In genomic region chr9:77021289-77021927, GRCh38 we compare ENCODE assay signal across 15 cellular contexts. TPM values are rescaled to one million over a fixed set of nuclear protein-coding genes. Genes with fewer than 3 reads are reported as not detected.
A peak's percentile ranks its signal among the peaks of the same experiment; 100 is the strongest.
DNase-seq lines count a peak whose midpoint lies in the region; ATAC-seq and TF ChIP-seq lines count a peak whose summit lies in the region.
"Had no signal": no experiment of that assay in that cellular context is flagged by ENCODE, and none has a peak within 500 bp of the region (broad histone marks: within the 10 kb centered on the region; RNA-seq: fewer than 3 reads in every experiment).

No MANE protein-coding gene starts in this region.

- peak overlapping the region; percentile 4 for H3K4me3 Mint-ChIP-seq in activated CD4-positive, alpha-beta T cell treated with anti-CD3 and anti-CD28 coated beads for 36 hours
- peak overlapping the region; percentile 72 to 76 for H3K4me3 Mint-ChIP-seq in H9

- H3K27me3 ChIP-seq in H9 (ENCODE audit: insufficient read depth, low read length) (peaks cover 62% of the 10 kb centered on the region), neural cell (ENCODE audit: insufficient read depth, low read depth, low read length) (peaks cover 100% of the 10 kb centered on the region)

- intact Hi-C loops in activated CD4-positive, alpha-beta T cell treated with anti-CD3 and anti-CD28 coated beads for 36 hours (cut with DNase I, micrococcal nuclease), result loop anchor here (1.0 to 5.0 kb wide), 2 partner anchors 9 to 131 kb away; no protein-coding TSS in a partner anchor

- no peaks in the 10 kb centered on the region for H3K36me3 ChIP-seq in neural cell (ENCODE audit: insufficient read depth, low read length)
- H3K36me3 ChIP-seq: tibial nerve had no signal

- H3K18ac ChIP-seq in H9 (ENCODE audit: insufficient read length, low read depth, low read length), result no peak overlapping the region

- no peak for ATAC-seq in activated CD4-positive, alpha-beta T cell treated with anti-CD3 and anti-CD28 coated beads for 36 hours
- ATAC-seq in GM19035 (IDR thresholded peaks at IDR 0.05; ENCODE audit: unreplicated experiment), result no peak

- no peaks in the 10 kb centered on the region for H3K9me2 ChIP-seq in neural cell (ENCODE audit: insufficient read depth, low read length)

- H3K27ac Mint-ChIP-seq in activated CD4-positive, alpha-beta T cell treated with anti-CD3 and anti-CD28 coated beads for 36 hours, result no peak overlapping the region
- H3K27ac Mint-ChIP-seq in H9, result no peak overlapping the region; a peak in 1 of 7 replicates

- WGBS in H9 (ENCODE audit: extremely low coverage, insufficient read length, low lambda C conversion rate), result no CpG with 5 or more reads among the region's 24 CpGs

- no peak overlapping the region for H4K5ac ChIP-seq in H9 (ENCODE audit: insufficient read length, low read depth, low read length)

- no peak overlapping the region for H3K9ac ChIP-seq in H9 (ENCODE audit: extremely low read depth, insufficient read length, low read length)
- no peak overlapping the region for H3K9ac ChIP-seq in neural cell (ENCODE audit: low read length)

- peaks cover 26% of the 10 kb centered on the region for H3K23me2 ChIP-seq in H9 (ENCODE audit: insufficient read length, low read depth, low read length, poor library complexity, severe bottlenecking)

- H4K20me1 ChIP-seq in H9 (ENCODE audit: control insufficient read depth, insufficient read depth, insufficient read length) (no peaks in the 10 kb centered on the region), neural cell (ENCODE audit: insufficient read depth) (no peaks in the 10 kb centered on the region)

- no peak overlapping the region for H2BK120ac ChIP-seq in H9 (ENCODE audit: low read depth, low read length, poor library complexity, severe bottlenecking)

- peak overlapping the region; percentile 52 for H3K4me2 ChIP-seq in H9 (ENCODE audit: insufficient read depth, insufficient read length, low read length)
- H3K4me2 ChIP-seq in neural cell (ENCODE audit: low read length), result no peak overlapping the region

- H3K27ac ChIP-seq in H9 (ENCODE audit: insufficient read length, low read depth, low read length), result no peak overlapping the region
- no peak overlapping the region for H3K27ac ChIP-seq in neural cell (ENCODE audit: low read length)
- H3K27ac ChIP-seq: tibial nerve had no signal

- H2BK5ac ChIP-seq in H9 (ENCODE audit: insufficient read length, low read length), result no peak overlapping the region

- H2BK12ac ChIP-seq in H9 (ENCODE audit: insufficient read length, low read depth, low read length), result no peak overlapping the region

- peaks cover 31% of the 10 kb centered on the region for H3K4me1 Mint-ChIP-seq in activated CD4-positive, alpha-beta T cell treated with anti-CD3 and anti-CD28 coated beads for 36 hours
- peaks cover 61 to 66% of the 10 kb centered on the region in 2 experiments for H3K4me1 Mint-ChIP-seq in H9

- no peak for TF ChIP-seq RAD21 in neural cell (conservative IDR thresholded peaks at IDR 0.05)

- H3K9me3 Mint-ChIP-seq in activated CD4-positive, alpha-beta T cell treated with anti-CD3 and anti-CD28 coated beads for 36 hours (ENCODE audit: low read depth), result no peaks in the 10 kb centered on the region
- peaks cover 0 to 7% of the 10 kb centered on the region in 2 experiments; a peak in 4 of 5 replicates for H3K9me3 Mint-ChIP-seq in H9

- peaks cover 68% of the 10 kb centered on the region for H3K27me3 Mint-ChIP-seq in activated CD4-positive, alpha-beta T cell treated with anti-CD3 and anti-CD28 coated beads for 36 hours
- peaks cover 97% of the 10 kb centered on the region for H3K27me3 Mint-ChIP-seq in H9 (ENCODE audit: low read depth)

- peaks cover 14% of the 10 kb centered on the region for H3K4me1 ChIP-seq in H9 (ENCODE audit: insufficient read depth, low read length)

- H3K79me1 ChIP-seq in H9 (ENCODE audit: insufficient read depth, low read depth, low read length, poor library complexity, severe bottlenecking), result no peaks in the 10 kb centered on the region

- no peak overlapping the region for H4K91ac ChIP-seq in H9 (ENCODE audit: insufficient read length, low read depth, low read length)

- H3K79me2 ChIP-seq in H9 (ENCODE audit: insufficient read depth, low read length), result no peaks in the 10 kb centered on the region
- no peaks in the 10 kb centered on the region for H3K79me2 ChIP-seq in neural cell (replicated peaks; ENCODE audit: insufficient read depth, low read length)

- H3K4me3 ChIP-seq in neural cell (ENCODE audit: low read length), result no peak overlapping the region

- H3T11ph ChIP-seq in H9 (ENCODE audit: low read length), result no peak overlapping the region

- no peak for TF ChIP-seq EP300 in neural cell (conservative IDR thresholded peaks at IDR 0.05; ENCODE audit: poor library complexity, severe bottlenecking)

- no peaks in the 10 kb centered on the region for H3K9me3 ChIP-seq in H9 (ENCODE audit: control insufficient read depth, low read depth, low read length)
- no peaks in the 10 kb centered on the region for H3K9me3 ChIP-seq in neural cell (ENCODE audit: low read length)
- H3K9me3 ChIP-seq: tibial nerve had no signal

- no peak overlapping the region for H2BK20ac ChIP-seq in H9 (ENCODE audit: low read depth, low read length, poor library complexity, severe bottlenecking)

- CTCF ChIA-PET in activated CD4-positive, alpha-beta T cell treated with anti-CD3 and anti-CD28 coated beads for 36 hours (lab: Charles Lee), result no interaction called here

- no peak overlapping the region for H2BK15ac ChIP-seq in H9 (ENCODE audit: low read depth, low read length)

- no peak overlapping the region for H4K8ac ChIP-seq in H9 (replicated peaks; ENCODE audit: insufficient read length, low read depth, low read length)

- H3F3A ChIP-seq in neural cell (ENCODE audit: insufficient read depth, low read length, poor library complexity, severe bottlenecking), result no peaks in the 10 kb centered on the region

- TF ChIP-seq CTCF in H9 (conservative IDR thresholded peaks at IDR 0.05) (no peak), neural cell (IDR thresholded peaks at IDR 0.05; ENCODE audit: poor library complexity, severe bottlenecking) (no peak)

- POLR2A ChIA-PET in activated CD4-positive, alpha-beta T cell treated with anti-CD3 and anti-CD28 coated beads for 36 hours (lab: Charles Lee), result no interaction called here

- no peak overlapping the region for H3K23ac ChIP-seq in H9 (ENCODE audit: insufficient read length, low read depth, low read length)

- peaks cover 2% of the 10 kb centered on the region for H3K36me3 Mint-ChIP-seq in activated CD4-positive, alpha-beta T cell treated with anti-CD3 and anti-CD28 coated beads for 36 hours (ENCODE audit: low read depth)
- H3K36me3 Mint-ChIP-seq in H9 (ENCODE audit: insufficient read depth in 1 of 3, low read depth in 3 of 3), result peaks cover 0 to 3% (median 0%) of the 10 kb centered on the region in 3 experiments; a peak in 1 of 7 replicates

- DNase-seq in activated CD4-positive, alpha-beta T cell treated with anti-CD3 and anti-CD28 coated beads for 36 hours, result peak; percentile 15
- DNase-seq in activated CD4-positive, alpha-beta T cell treated with anti-CD3 and anti-CD28 coated beads for 48 hours, result no peak
- DNase-seq in H9 (no peak), ecto neural progenitor cell (ENCODE audit: low spot score) (peak; percentile 45), DMS114 treated with DMSO at 0.1 percent for 48 hours (lab: John Stamatoyannopoulos, UW; ENCODE audit: unreplicated experiment) (no peak), mesenteric fat pad (ENCODE audit: low spot score) (no peak)
- DNase-seq: DMS 273 treated with DMSO at 0.1 percent for 48 hours, Karpas-422, NCI-H187 treated with DMSO at 0.1 percent for 48 hours, nucleus accumbens had no signal

- H2AK5ac ChIP-seq in H9 (ENCODE audit: insufficient read length, low read length), result no peak overlapping the region

- no peak overlapping the region for H3K4ac ChIP-seq in H9 (ENCODE audit: low read depth, low read length)

- no peak overlapping the region for H3K14ac ChIP-seq in H9 (ENCODE audit: insufficient read depth, low read length)

- no peak overlapping the region for H3K56ac ChIP-seq in H9 (ENCODE audit: insufficient read length, low read depth, low read length)

- H2AFZ ChIP-seq in H9 (ENCODE audit: low read length) (no peak overlapping the region), neural cell (ENCODE audit: low read depth, low read length) (no peak overlapping the region)

TF ChIP-seq in neural cell, 6 proteins besides CTCF, POLR2A, EP300 and RAD21:
- TF ChIP-seq REST (IDR thresholded peaks at IDR 0.05; ENCODE audit: borderline replicate concordance) (no peak), SMC3 (conservative IDR thresholded peaks at IDR 0.05; ENCODE audit: poor library complexity) (no peak), TAF1 (IDR thresholded peaks at IDR 0.05; ENCODE audit: low read depth) (no peak), EZH2 (IDR thresholded peaks at IDR 0.05; ENCODE audit: borderline replicate concordance, insufficient read depth, low read length, poor library complexity, severe bottlenecking) (peak; percentile 3), POLR2AphosphoS5 (IDR thresholded peaks at IDR 0.05) (peak; percentile 86)

RNA-seq across cellular contexts. Expression of gene FOXB2, which starts 2.0 kb away (rescaled TPM):
- not detected for total RNA-seq in activated CD4-positive, alpha-beta T cell treated with anti-CD3 and anti-CD28 coated beads for 36 hours
- total RNA-seq in H9 (2021) (7.8 and 8.4 TPM in 2 replicates), mesenteric fat pad (not detected)
- not detected in 2 replicates for polyA plus RNA-seq in neural cell
- not detected in 2 replicates for polyA minus RNA-seq in neural cell
- total RNA-seq: liver, tibial nerve had no signal
- polyA plus RNA-seq: AG04450, liver had no signal

Comparison
In these comparisons a context has a peak if more than half of its experiments do, and no peak if none do; other contexts are left out.
1. DNase-seq: peak in activated CD4-positive, alpha-beta T cell treated with anti-CD3 and anti-CD28 coated beads for 36 hours (single experiment) and ecto neural progenitor cell (single experiment); none in activated CD4-positive, alpha-beta T cell treated with anti-CD3 and anti-CD28 coated beads for 48 hours (single experiment), H9 (single experiment), DMS114 treated with DMSO at 0.1 percent for 48 hours (single experiment) and mesenteric fat pad (single experiment).